Comparison of ENCODE assay signal across 16 cellular contexts in the genomic region with DNA sequence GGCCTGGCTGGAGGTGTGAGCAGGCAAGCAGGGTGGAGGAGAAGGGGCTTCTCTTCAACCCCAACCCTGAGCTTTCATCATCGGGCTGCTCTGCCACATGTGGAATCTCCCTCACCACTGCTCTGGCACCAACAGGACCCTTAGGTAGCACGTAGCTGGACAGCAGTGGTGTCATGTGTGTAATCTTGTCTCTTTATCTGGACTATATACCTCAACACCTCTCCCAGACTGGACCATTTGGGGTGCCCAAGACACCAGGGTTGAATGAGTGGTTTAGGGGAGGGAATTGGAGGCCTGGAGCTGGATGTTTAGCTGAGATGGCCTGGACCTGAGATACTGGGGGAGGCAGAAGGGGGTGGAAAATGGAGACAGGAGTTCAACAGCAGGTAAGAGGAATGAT.
"Had no signal": no experiment of that assay in that cellular context is flagged by ENCODE, and none has a peak within 500 bp of the region (broad histone marks: within the 10 kb centered on the region; RNA-seq: fewer than 3 reads in every experiment).

No MANE protein-coding gene starts in this region.

- ATAC-seq: left colon; left ventricle myocardium superior; naive thymus-derived CD4-positive, alpha-beta T cell; sciatic nerve; stimulated activated naive B cell treated with anti-CD40 and anti-IgM and Interleukin-4, amounts not matched to agents 10 μg/mL and 1 μg/mL and 100 μg/mL, for 72 hours; stimulated activated naive CD8-positive, alpha-beta T cell treated with anti-CD3 and anti-CD28 coated beads, Interleukin-15, amount 100 ng/mL, for 72 hours had no signal

- H3K4me3 ChIP-seq: esophagus squamous epithelium, lung, thoracic aorta, transverse colon had no signal

- H3K27ac ChIP-seq: esophagus squamous epithelium, transverse colon had no signal

- H3K9me3 ChIP-seq: esophagus squamous epithelium, thoracic aorta, transverse colon had no signal

- H3K36me3 ChIP-seq: esophagus squamous epithelium, transverse colon had no signal

- H3K27me3 ChIP-seq: transverse colon had no signal

- H3K4me1 ChIP-seq: transverse colon had no signal

- DNase-seq: effector memory CD4-positive, alpha-beta T cell; esophagus squamous epithelium; foreskin fibroblast; left colon; left ventricle myocardium superior; mesendoderm; naive thymus-derived CD4-positive, alpha-beta T cell; nephron progenitor cell; stimulated activated CD4-positive, alpha-beta T cell treated with anti-CD3 and anti-CD28 coated beads, Interleukin-2, amount 100 ng/mL, for 24 hours; stimulated activated CD4-positive, alpha-beta T cell treated with anti-CD3 and anti-CD28 coated beads, Interleukin-4, amount 100 ng/mL, for 4 hours; stimulated activated naive B cell treated with anti-CD40 and anti-IgM and Interleukin-4, amounts not matched to agents 10 μg/mL and 1 μg/mL and 100 μg/mL, for 72 hours; stimulated activated naive CD8-positive, alpha-beta T cell treated with anti-CD3 and anti-CD28 coated beads, Interleukin-15, amount 100 ng/mL, for 72 hours; transverse colon had no signal
